In the genomic region with DNA sequence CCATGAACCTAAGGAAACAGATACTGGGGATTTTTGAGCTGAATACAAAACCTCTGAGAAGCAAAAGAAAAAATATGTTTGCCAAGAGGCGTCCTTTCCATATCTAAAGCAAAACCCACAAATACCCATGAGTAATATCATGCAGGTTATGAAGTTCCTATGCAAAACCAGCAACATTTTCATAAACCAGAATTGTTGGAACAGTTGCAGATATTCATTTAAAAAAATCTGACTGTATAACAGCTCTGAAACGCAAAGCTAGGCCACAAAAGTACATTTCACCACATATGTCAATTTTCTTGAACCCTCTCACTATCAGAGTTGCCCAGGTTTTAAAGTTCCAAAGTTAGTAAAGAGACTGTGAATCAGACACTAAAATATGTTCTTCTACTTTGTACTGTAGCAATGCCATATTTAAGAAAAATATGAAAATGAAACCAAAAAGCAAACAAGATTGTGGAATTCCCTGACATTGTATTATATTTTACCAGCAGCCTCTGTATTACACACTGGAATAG, we compare ENCODE assay signal across 7 cellular contexts. TPM values are rescaled to one million over a fixed set of nuclear protein-coding genes. Genes with fewer than 3 reads are reported as not detected.
DNase-seq lines count a peak whose midpoint lies in the region; ATAC-seq and TF ChIP-seq lines count a peak whose summit lies in the region.

No MANE protein-coding gene starts in this region.

- no CpG with 5 or more reads among the region's 2 CpGs for WGBS in neuronal stem cell (ENCODE audit: extremely low coverage in 2 of 2, insufficient read length in 2 of 2, insufficient replicate concordance in 1 of 2), 2 donors

- no peak overlapping the region for H3K4me2 ChIP-seq in neuronal stem cell (ENCODE audit: insufficient read depth, low read length, poor library complexity, severe bottlenecking)

- H3K27me3 Mint-ChIP-seq in stimulated activated naive B cell treated with anti-CD40 and anti-IgM and Interleukin-4, amounts not matched to agents 10 μg/mL and 1 μg/mL and 100 μg/mL, for 72 hours = no peaks in the 10 kb centered on the region

- no peak for TF ChIP-seq CTCF in astrocyte of the spinal cord (IDR thresholded peaks at IDR 0.05; ENCODE audit: low read depth, low read length)

- no peaks in the 10 kb centered on the region for H3K36me3 ChIP-seq in neuronal stem cell (replicated peaks in 1 of 2; ENCODE audit: control insufficient read depth in 2 of 2, insufficient read depth in 2 of 2, low read length in 2 of 2)

- H3K27ac Mint-ChIP-seq in stimulated activated naive B cell treated with anti-CD40 and anti-IgM and Interleukin-4, amounts not matched to agents 10 μg/mL and 1 μg/mL and 100 μg/mL, for 72 hours = peak overlapping the region; percentile 97

- no peak overlapping the region for H3K23ac ChIP-seq in neuronal stem cell (ENCODE audit: low read depth, low read length, poor library complexity)

- H3K4me1 ChIP-seq in neuronal stem cell (ENCODE audit: control insufficient read depth in 2 of 2, insufficient read depth in 1 of 2, low read depth in 1 of 2, low read length in 2 of 2) = peaks cover 0 to 2% of the 10 kb centered on the region in 2 donors

- H2AFZ ChIP-seq in neuronal stem cell (ENCODE audit: low read length) = no peak overlapping the region

- in situ Hi-C loops in astrocyte of the spinal cord (cut with HindIII; ENCODE audit: low sequenced_read_pairs) = no loop called here

- no peak overlapping the region for H3K27ac ChIP-seq in neuronal stem cell (replicated peaks; ENCODE audit: low read length)

- peaks cover 32 to 56% of the 10 kb centered on the region in 2 donors for H3K4me1 Mint-ChIP-seq in stimulated activated naive B cell treated with anti-CD40 and anti-IgM and Interleukin-4, amounts not matched to agents 10 μg/mL and 1 μg/mL and 100 μg/mL, for 72 hours

- peak overlapping the region; percentile 66 to 68 for H3K4me3 Mint-ChIP-seq in stimulated activated naive B cell treated with anti-CD40 and anti-IgM and Interleukin-4, amounts not matched to agents 10 μg/mL and 1 μg/mL and 100 μg/mL, for 72 hours

- no peak overlapping the region for H4K91ac ChIP-seq in neuronal stem cell (ENCODE audit: low read depth, low read length, poor library complexity)

- H2BK15ac ChIP-seq in neuronal stem cell (ENCODE audit: low read length) = no peak overlapping the region

- H3K4me3 ChIP-seq in astrocyte of the spinal cord (ENCODE audit: low read depth, low read length) = no peak overlapping the region
- H3K4me3 ChIP-seq in neuronal stem cell (ENCODE audit: low read length in 2 of 2) = no peak overlapping the region

- no peak overlapping the region for H4K8ac ChIP-seq in neuronal stem cell (ENCODE audit: low read depth, low read length)

- H2AK5ac ChIP-seq in neuronal stem cell (ENCODE audit: low read depth, low read length) = no peak overlapping the region

- peaks cover 0 to 6% of the 10 kb centered on the region in 2 donors for H3K36me3 Mint-ChIP-seq in stimulated activated naive B cell treated with anti-CD40 and anti-IgM and Interleukin-4, amounts not matched to agents 10 μg/mL and 1 μg/mL and 100 μg/mL, for 72 hours

- no peak overlapping the region for H3K4ac ChIP-seq in neuronal stem cell (ENCODE audit: low read length)

- H2BK5ac ChIP-seq in neuronal stem cell (ENCODE audit: low read length) = no peak overlapping the region

- H3K9me3 Mint-ChIP-seq in stimulated activated naive B cell treated with anti-CD40 and anti-IgM and Interleukin-4, amounts not matched to agents 10 μg/mL and 1 μg/mL and 100 μg/mL, for 72 hours = peaks cover 5% of the 10 kb centered on the region in 2 donors

- no peak overlapping the region for H3K9ac ChIP-seq in neuronal stem cell (ENCODE audit: low read depth, low read length, poor library complexity)

- no peak overlapping the region for H3K14ac ChIP-seq in neuronal stem cell (ENCODE audit: low read length)

- DNase-seq in astrocyte of the spinal cord (ENCODE audit: low read depth, low spot score) = peak; percentile 79
- no peak for DNase-seq in stimulated activated naive B cell treated with anti-CD40 and anti-IgM and Interleukin-4, amounts not matched to agents 10 μg/mL and 1 μg/mL and 100 μg/mL, for 72 hours
- no peak for DNase-seq in HUDEP-2 (lab: John Stamatoyannopoulos, UW; ENCODE audit: unreplicated experiment in 76 of 76)
- no peak for DNase-seq in neuronal stem cell (ENCODE audit: low spot score)

- no peak overlapping the region for H2BK12ac ChIP-seq in neuronal stem cell (ENCODE audit: low read length)

- no peaks in the 10 kb centered on the region for H3K27me3 ChIP-seq in neuronal stem cell (ENCODE audit: control insufficient read depth in 3 of 3, insufficient read depth in 3 of 3, low read depth in 1 of 3, low read length in 3 of 3)

- H3K18ac ChIP-seq in neuronal stem cell (ENCODE audit: low read length) = no peak overlapping the region

- no peaks in the 10 kb centered on the region for H3K9me3 ChIP-seq in neuronal stem cell (replicated peaks in 1 of 2; ENCODE audit: control insufficient read depth in 2 of 2, insufficient read depth in 1 of 2, low read depth in 1 of 2, low read length in 2 of 2)

- H3K79me1 ChIP-seq in neuronal stem cell (ENCODE audit: low read depth, low read length) = no peaks in the 10 kb centered on the region

- ATAC-seq in GM19351 (IDR thresholded peaks at IDR 0.05; ENCODE audit: unreplicated experiment) (peak; percentile 33), HG03354 (IDR thresholded peaks at IDR 0.05; ENCODE audit: poor library complexity, severe bottlenecking, unreplicated experiment) (peak; percentile 39), GM21381 (IDR thresholded peaks at IDR 0.05; ENCODE audit: unreplicated experiment) (no peak)
- ATAC-seq in stimulated activated naive B cell treated with anti-CD40 and anti-IgM and Interleukin-4, amounts not matched to agents 10 μg/mL and 1 μg/mL and 100 μg/mL, for 72 hours (replicated peaks) = peak; percentile 20 to 34

- no peak overlapping the region for H2BK120ac ChIP-seq in neuronal stem cell (ENCODE audit: low read depth, low read length)

RNA-seq across cellular contexts. Expression of a gene that starts 33.8 kb away (rescaled TPM):
- polyA plus RNA-seq in neuronal stem cell (2013, experiment 1 of 2) = 149 TPM
- polyA plus RNA-seq in neuronal stem cell (2013, experiment 2 of 2) = 154 TPM
